ENCODE assay signal across 1 cellular context in genomic region chr1:151326619-151327222, GRCh38.
A peak's percentile ranks its signal among the peaks of the same experiment; 100 is the strongest.
TF ChIP-seq lines count a peak whose summit lies in the region.

No MANE protein-coding gene starts in this region.

TF ChIP-seq in IMR-90, 13 proteins besides CTCF, POLR2A, EP300 and RAD21 (continued from another document):
- TF ChIP-seq USF2 (IDR thresholded peaks at IDR 0.05; ENCODE audit: low read depth, low read length), result no peak
- TF ChIP-seq FOS (IDR thresholded peaks at IDR 0.05; ENCODE audit: low read depth, low read length), result no peak
- TF ChIP-seq MAZ (IDR thresholded peaks at IDR 0.05; ENCODE audit: borderline replicate concordance, low read depth, low read length), result peak; percentile 45
- TF ChIP-seq CEBPB (IDR thresholded peaks at IDR 0.05; ENCODE audit: low read depth, low read length), result no peak
- TF ChIP-seq MAFK (IDR thresholded peaks at IDR 0.05; ENCODE audit: low read depth, low read length), result no peak
TF ChIP-seq in IMR-90: peak in this region for 2.
